13 cellular contexts compared by ENCODE assay signal in genomic region chr5:6652025-6652424, GRCh38. TPM values are rescaled to one million over a fixed set of nuclear protein-coding genes. Genes with fewer than 3 reads are reported as not detected.
DNase-seq lines count a peak whose midpoint lies in the region; ATAC-seq and TF ChIP-seq lines count a peak whose summit lies in the region.
"Had no signal": no experiment of that assay in that cellular context is flagged by ENCODE, and none has a peak within 500 bp of the region (broad histone marks: within the 10 kb centered on the region; RNA-seq: fewer than 3 reads in every experiment).

No MANE protein-coding gene starts in this region.

- H3K27me3 ChIP-seq in GM23338 (ENCODE audit: insufficient read depth), result no peaks in the 10 kb centered on the region
- H3K27me3 ChIP-seq: SJCRH30 had no signal

- intact Hi-C loops in sciatic nerve (cut with DNase I), result no loop called here

- H2AFZ ChIP-seq in GM23338, result no peak overlapping the region

- H3K36me3 Mint-ChIP-seq in GM23338 (ENCODE audit: low read depth) (peaks cover 32% of the 10 kb centered on the region), glutamatergic neuron (ENCODE audit: unreplicated experiment) (peaks cover 26% of the 10 kb centered on the region)
- peaks cover 42% of the 10 kb centered on the region for H3K36me3 Mint-ChIP-seq in activated CD4-positive, alpha-beta memory T cell treated with anti-CD3 and anti-CD28 coated beads, Interleukin-2, amount 10 ng/mL, durations not matched to agents 7 days and 5 days (ENCODE audit: low read depth)

- no peak overlapping the region for H3K4me3 ChIP-seq in GM23338
- H3K4me3 ChIP-seq: psoas muscle, SJCRH30 had no signal

- POLR2A ChIA-PET in activated CD4-positive, alpha-beta memory T cell treated with anti-CD3 and anti-CD28 coated beads, Interleukin-2, amount 10 ng/mL, durations not matched to agents 7 days and 5 days (lab: Charles Lee), result no interaction called here

- H3K36me3 ChIP-seq in GM23338 (ENCODE audit: insufficient read depth), result peaks cover 8% of the 10 kb centered on the region; the same call in 1 of the 2 replicates

- H3K27ac Mint-ChIP-seq in GM23338, result peak overlapping the region; percentile 76; the same call in 1 of the 2 replicates
- peak overlapping the region; percentile 59 for H3K27ac Mint-ChIP-seq in glutamatergic neuron (ENCODE audit: unreplicated experiment)
- no peak overlapping the region for H3K27ac Mint-ChIP-seq in activated CD4-positive, alpha-beta memory T cell treated with anti-CD3 and anti-CD28 coated beads, Interleukin-2, amount 10 ng/mL, durations not matched to agents 7 days and 5 days
- H3K27ac Mint-ChIP-seq: HFFc6 had no signal

- TF ChIP-seq CTCF in GM23338 (conservative IDR thresholded peaks at IDR 0.05; ENCODE audit: low read depth in 2 of 2) (no peak), glutamatergic neuron (IDR thresholded peaks at IDR 0.05; ENCODE audit: partially characterized antibody, unreplicated experiment) (no peak)

- peaks cover 14% of the 10 kb centered on the region for H4K20me1 ChIP-seq in GM23338 (replicated peaks; ENCODE audit: insufficient read depth)

- no peaks in the 10 kb centered on the region for H3K27me3 Mint-ChIP-seq in GM23338 (ENCODE audit: insufficient read depth, low read depth, poor library complexity)
- H3K27me3 Mint-ChIP-seq in glutamatergic neuron (ENCODE audit: unreplicated experiment), result no peaks in the 10 kb centered on the region
- H3K27me3 Mint-ChIP-seq in activated CD4-positive, alpha-beta memory T cell treated with anti-CD3 and anti-CD28 coated beads, Interleukin-2, amount 10 ng/mL, durations not matched to agents 7 days and 5 days, result no peaks in the 10 kb centered on the region

- peaks cover 22% of the 10 kb centered on the region for H3K4me1 ChIP-seq in GM23338 (ENCODE audit: insufficient read depth)
- H3K4me1 ChIP-seq: psoas muscle, SJCRH30 had no signal

- H3K9me3 Mint-ChIP-seq in GM23338 (no peaks in the 10 kb centered on the region; the same call in 2 of the 3 replicates), glutamatergic neuron (ENCODE audit: unreplicated experiment) (peaks cover 5% of the 10 kb centered on the region)
- peaks cover 24% of the 10 kb centered on the region for H3K9me3 Mint-ChIP-seq in activated CD4-positive, alpha-beta memory T cell treated with anti-CD3 and anti-CD28 coated beads, Interleukin-2, amount 10 ng/mL, durations not matched to agents 7 days and 5 days
- H3K9me3 Mint-ChIP-seq: HFFc6 had no signal

- peaks cover 24% of the 10 kb centered on the region for H3K4me1 Mint-ChIP-seq in GM23338
- H3K4me1 Mint-ChIP-seq in glutamatergic neuron (ENCODE audit: low read depth, unreplicated experiment), result peaks cover 6% of the 10 kb centered on the region
- H3K4me1 Mint-ChIP-seq in activated CD4-positive, alpha-beta memory T cell treated with anti-CD3 and anti-CD28 coated beads, Interleukin-2, amount 10 ng/mL, durations not matched to agents 7 days and 5 days, result peaks cover 2% of the 10 kb centered on the region

- no peak overlapping the region for H3K27ac ChIP-seq in GM23338 (ENCODE audit: low read depth)
- H3K27ac ChIP-seq: psoas muscle, SJCRH30 had no signal

- DNase-seq in GM23338 (ENCODE audit: low spot score) (no peak), glutamatergic neuron (no peak), sciatic nerve (ENCODE audit: low spot score) (no peak), retina (no peak)
- DNase-seq in activated CD4-positive, alpha-beta memory T cell treated with anti-CD3 and anti-CD28 coated beads, Interleukin-2, amount 10 ng/mL, durations not matched to agents 7 days and 5 days, result no peak
- no peak for DNase-seq in activated CD8-positive, alpha-beta memory T cell treated with anti-CD3 and anti-CD28 coated beads, Interleukin-2, amount 50 U/mL, for 48 hours
- DNase-seq: DND-41, HFFc6, NCI-H1694, psoas muscle, SJCRH30 had no signal

- no peaks in the 10 kb centered on the region for H3K9me2 ChIP-seq in GM23338 (ENCODE audit: insufficient read depth)

- no peak overlapping the region for H3K4me3 Mint-ChIP-seq in GM23338
- H3K4me3 Mint-ChIP-seq in glutamatergic neuron (ENCODE audit: unreplicated experiment), result no peak overlapping the region
- no peak overlapping the region for H3K4me3 Mint-ChIP-seq in activated CD4-positive, alpha-beta memory T cell treated with anti-CD3 and anti-CD28 coated beads, Interleukin-2, amount 10 ng/mL, durations not matched to agents 7 days and 5 days
- H3K4me3 Mint-ChIP-seq: HFFc6 had no signal

- peak; percentile 86 for ATAC-seq in GM18870 (IDR thresholded peaks at IDR 0.05; ENCODE audit: unreplicated experiment)
- ATAC-seq in GM23338, result no peak
- peak; percentile 89 for ATAC-seq in HG03439 (IDR thresholded peaks at IDR 0.05; ENCODE audit: unreplicated experiment)
- no peak for ATAC-seq in sciatic nerve
- ATAC-seq: psoas muscle had no signal

- no peaks in the 10 kb centered on the region for H3F3A ChIP-seq in GM23338 (replicated peaks; ENCODE audit: low read depth)

- peaks cover 44% of the 10 kb centered on the region for H3K79me2 ChIP-seq in GM23338 (replicated peaks; ENCODE audit: insufficient read depth)

- no peak overlapping the region for H3K4me2 ChIP-seq in GM23338

- CTCF ChIA-PET in activated CD4-positive, alpha-beta memory T cell treated with anti-CD3 and anti-CD28 coated beads, Interleukin-2, amount 10 ng/mL, durations not matched to agents 7 days and 5 days (lab: Charles Lee), result no interaction called here

TF ChIP-seq in GM23338, 12 proteins besides CTCF, POLR2A, EP300 and RAD21 (continues in another document):
- TF ChIP-seq STAT1 (IDR thresholded peaks at IDR 0.05; ENCODE audit: unreplicated experiment), result no peak
- no peak for TF ChIP-seq ZNF331 (CRISPR knock-in tag; IDR thresholded peaks at IDR 0.05; ENCODE audit: low read depth)
- no peak for TF ChIP-seq ZNF114 (CRISPR knock-in tag; IDR thresholded peaks at IDR 0.05)
- TF ChIP-seq NANOG (IDR thresholded peaks at IDR 0.05; ENCODE audit: borderline replicate concordance), result no peak
- no peak for TF ChIP-seq EZH2phosphoT487 (IDR thresholded peaks at IDR 0.05; ENCODE audit: unreplicated experiment)
- TF ChIP-seq REST (IDR thresholded peaks at IDR 0.05; ENCODE audit: unreplicated experiment), result no peak
- TF ChIP-seq CREB1 (CRISPR knock-in tag; IDR thresholded peaks at IDR 0.05; ENCODE audit: low read depth), result no peak
- no peak for TF ChIP-seq JUNB (IDR thresholded peaks at IDR 0.05; ENCODE audit: unreplicated experiment)
- TF ChIP-seq POLR2AphosphoS5 (IDR thresholded peaks at IDR 0.05; ENCODE audit: low read depth), result no peak
- TF ChIP-seq EZH2 (IDR thresholded peaks at IDR 0.05; ENCODE audit: low read depth, unreplicated experiment), result no peak

RNA-seq across cellular contexts. Expression of gene SRD5A1, which starts 18.8 kb away (rescaled TPM):
- 69.6 and 87.3 TPM in 2 replicates for total RNA-seq in GM23338 (2014; rRNA removed; shearing (Covaris generic))
- polyA plus RNA-seq in GM23338 (2016; fragmentation: Nextera tagmentation; extraction: Ambion mirVana), result 17.9 and 18.2 TPM in 2 replicates
- total RNA-seq in glutamatergic neuron (ENCODE audit: unreplicated experiment), result 47.2 TPM
- 9.6 TPM for total RNA-seq in sciatic nerve
- 10 to 100 TPM; 10.2 to 12.4 TPM for total RNA-seq in activated CD4-positive, alpha-beta memory T cell treated with anti-CD3 and anti-CD28 coated beads, Interleukin-2, amount 10 ng/mL, durations not matched to agents 7 days and 5 days

RNA-seq across cellular contexts. Expression of gene NSUN2, which starts 19.2 kb away (rescaled TPM):
- total RNA-seq in GM23338 (2014; rRNA removed; shearing (Covaris generic)), result 110 and 112 TPM in 2 replicates
- 59.3 and 65.4 TPM in 2 replicates for polyA plus RNA-seq in GM23338 (2016; fragmentation: Nextera tagmentation; extraction: Ambion mirVana)
- total RNA-seq in glutamatergic neuron (ENCODE audit: unreplicated experiment), result 60.3 TPM
- 53.0 TPM for total RNA-seq in sciatic nerve
- 10 to 100 TPM; 63.5 to 73.3 TPM for total RNA-seq in activated CD4-positive, alpha-beta memory T cell treated with anti-CD3 and anti-CD28 coated beads, Interleukin-2, amount 10 ng/mL, durations not matched to agents 7 days and 5 days

Comparison
In these comparisons a context has a peak if more than half of its experiments do, and no peak if none do; other contexts are left out.
1. ATAC-seq: peak in GM18870 (single experiment) and HG03439 (single experiment); none in GM23338 (single experiment) and sciatic nerve (single experiment).